1 cellular context compared by ENCODE assay signal in the genomic region with DNA sequence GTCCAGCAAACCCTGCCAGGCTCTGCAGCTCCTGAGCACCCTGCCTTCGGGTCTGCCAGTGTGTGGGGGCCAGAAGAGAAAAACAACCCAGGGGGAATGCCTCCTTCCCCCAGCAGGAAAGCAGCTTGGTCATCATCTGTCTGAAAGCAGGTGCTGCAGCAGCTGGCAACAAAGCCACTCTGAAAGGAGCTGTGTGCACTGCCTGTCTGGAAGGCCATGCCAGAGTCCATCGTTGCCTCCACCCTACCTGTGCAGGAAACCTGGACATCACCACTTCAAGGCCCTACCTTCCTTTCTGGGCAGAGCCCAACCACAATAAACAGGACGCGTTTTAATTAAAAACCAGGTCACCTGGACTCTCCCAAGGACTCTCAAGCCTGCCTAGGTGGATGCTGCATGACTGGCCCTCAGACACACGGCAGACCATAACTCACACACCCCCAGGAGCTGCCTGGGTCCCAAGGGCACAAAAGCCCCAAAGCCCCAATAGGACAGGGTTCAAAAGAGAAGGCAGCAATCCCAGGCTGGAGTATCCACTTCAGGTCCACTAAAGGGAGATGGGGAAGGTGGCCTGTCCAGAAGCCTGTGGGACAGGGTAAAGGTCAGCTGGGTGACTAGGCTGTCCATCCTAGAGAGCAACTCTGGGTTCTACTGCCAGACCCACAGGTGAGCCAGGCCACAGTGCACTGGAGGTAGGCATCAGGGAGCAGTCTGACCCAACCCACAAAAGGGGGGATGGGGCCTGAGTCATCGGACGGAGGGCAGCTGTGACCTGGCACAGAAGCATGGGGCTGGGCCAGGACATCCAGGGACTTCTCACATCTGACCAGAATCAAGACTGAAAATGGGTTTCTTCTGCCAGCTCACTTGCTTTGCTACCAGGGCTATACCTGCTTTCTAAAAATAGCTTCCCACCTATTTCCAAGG.
TF ChIP-seq lines count a peak whose summit lies in the region.

No MANE protein-coding gene starts in this region.

TF ChIP-seq in SK-N-SH treated with all-trans-retinoic acid at 6 μM for 48 hours, 23 proteins besides CTCF, POLR2A, EP300 and RAD21 (continued from another document):
- TF ChIP-seq, protein P1, sequence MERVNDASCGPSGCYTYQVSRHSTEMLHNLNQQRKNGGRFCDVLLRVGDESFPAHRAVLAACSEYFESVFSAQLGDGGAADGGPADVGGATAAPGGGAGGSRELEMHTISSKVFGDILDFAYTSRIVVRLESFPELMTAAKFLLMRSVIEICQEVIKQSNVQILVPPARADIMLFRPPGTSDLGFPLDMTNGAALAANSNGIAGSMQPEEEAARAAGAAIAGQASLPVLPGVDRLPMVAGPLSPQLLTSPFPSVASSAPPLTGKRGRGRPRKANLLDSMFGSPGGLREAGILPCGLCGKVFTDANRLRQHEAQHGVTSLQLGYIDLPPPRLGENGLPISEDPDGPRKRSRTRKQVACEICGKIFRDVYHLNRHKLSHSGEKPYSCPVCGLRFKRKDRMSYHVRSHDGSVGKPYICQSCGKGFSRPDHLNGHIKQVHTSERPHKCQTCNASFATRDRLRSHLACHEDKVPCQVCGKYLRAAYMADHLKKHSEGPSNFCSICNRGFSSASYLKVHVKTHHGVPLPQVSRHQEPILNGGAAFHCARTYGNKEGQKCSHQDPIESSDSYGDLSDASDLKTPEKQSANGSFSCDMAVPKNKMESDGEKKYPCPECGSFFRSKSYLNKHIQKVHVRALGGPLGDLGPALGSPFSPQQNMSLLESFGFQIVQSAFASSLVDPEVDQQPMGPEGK (CRISPR knock-in tag; IDR thresholded peaks at IDR 0.05; ENCODE audit: borderline replicate concordance), result no peak
- TF ChIP-seq ARNTL (CRISPR knock-in tag; IDR thresholded peaks at IDR 0.05; ENCODE audit: borderline replicate concordance, low read depth), result no peak
TF ChIP-seq in SK-N-SH treated with all-trans-retinoic acid at 6 μM for 48 hours: peak in this region for 0.
